In genomic region chr6:141552463-141552862, GRCh38 we compare ENCODE assay signal across 8 cellular contexts.
DNase-seq lines count a peak whose midpoint lies in the region; ATAC-seq lines count a peak whose summit lies in the region.

No MANE protein-coding gene starts in this region.

- ATAC-seq in GM19324 (IDR thresholded peaks at IDR 0.05; ENCODE audit: low FRiP score, unreplicated experiment) (peak; percentile 84), HG03280 (IDR thresholded peaks at IDR 0.05; ENCODE audit: unreplicated experiment) (peak; percentile 72)

- DNase-seq in A172 (ENCODE audit: low spot score) (peak; percentile 83), NCI-H526 (lab: John Stamatoyannopoulos, UW) (peak; percentile 83 to 85), iPS-NIHi11 (ENCODE audit: low spot score) (peak; percentile 31), cerebellum (ENCODE audit: low spot score) (no peak), hippocampal formation (lab: John Stamatoyannopoulos, UW) (no peak)
- DNase-seq in activated naive CD4-positive, alpha-beta T cell (lab: John Stamatoyannopoulos, UW) = no peak

Comparison
In these comparisons a context has a peak if more than half of its experiments do, and no peak if none do; other contexts are left out.
1. DNase-seq: peak in A172 (single experiment), NCI-H526 (2 of 2) and iPS-NIHi11 (single experiment); none in cerebellum (single experiment), activated naive CD4-positive, alpha-beta T cell (0 of 4) and hippocampal formation (0 of 2).